15 cellular contexts compared by ENCODE assay signal in the genomic region with DNA sequence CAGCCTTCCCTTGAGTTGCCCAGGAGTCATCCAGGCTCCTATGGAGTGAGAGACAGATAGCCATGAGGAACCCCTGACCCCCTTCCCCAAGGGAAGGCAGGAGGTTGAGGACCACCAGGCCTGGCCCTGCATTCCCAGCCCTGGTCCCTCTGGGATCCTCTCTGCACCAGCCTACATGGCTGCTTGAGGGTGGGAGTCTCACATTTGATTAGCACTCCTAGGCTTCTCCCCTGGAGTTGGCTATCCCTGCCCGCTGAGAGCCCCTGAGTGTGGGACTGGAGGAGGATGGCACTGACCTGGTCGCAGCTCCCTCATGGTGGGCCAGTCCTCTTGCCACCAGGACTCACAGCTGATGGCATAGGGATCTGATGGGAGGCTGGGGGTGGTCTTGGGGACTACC. TPM values are rescaled to one million over a fixed set of nuclear protein-coding genes. Genes with fewer than 3 reads are reported as not detected.
DNase-seq lines count a peak whose midpoint lies in the region; ATAC-seq, FAIRE-seq and TF ChIP-seq lines count a peak whose summit lies in the region.
"Had no signal": no experiment of that assay in that cellular context is flagged by ENCODE, and none has a peak within 500 bp of the region (broad histone marks: within the 10 kb centered on the region; RNA-seq: fewer than 3 reads in every experiment).

No MANE protein-coding gene starts in this region.

- H4K8ac ChIP-seq in IMR-90 (ENCODE audit: low read depth in 2 of 2, low read length in 2 of 2) (no peak overlapping the region), H1 (ENCODE audit: extremely low read depth, insufficient read depth, low read length) (no peak overlapping the region; the same call in none of the 2 replicates)

- BruUV-seq in IMR-90 (replicated peaks; lab: Mats Ljungman, UMichigan) = no TSS peak

- H3K18ac ChIP-seq in IMR-90 (ENCODE audit: low read depth, low read length) (no peak overlapping the region), H1 (ENCODE audit: extremely low read depth, low read length) (no peak overlapping the region; the same call in 1 of the 2 replicates)

- CTCF ChIA-PET in IMR-90 (lab: Yijun Ruan, JAX) (interaction anchor here (1.8 kb wide), 1 partner anchor 283 kb away, joined by 17 read pairs; no protein-coding TSS in a partner anchor), H1 (lab: Charles Lee; ENCODE audit: partially characterized antibody) (interaction anchor here (1.0 to 5.7 kb wide), 26 partner anchors 10 to 384 kb away, joined by 3 to 53 read pairs (median 7); a partner anchor contains a TSS)

- no peak overlapping the region for H3K4me2 ChIP-seq in IMR-90 (ENCODE audit: low read depth, low read length)
- H3K4me2 ChIP-seq in H1 (ENCODE audit: insufficient read depth in 1 of 2, low read depth in 2 of 2, low read length in 2 of 2) = no peak overlapping the region
- H3K4me2 ChIP-seq: BLaER1 treated with 17β-estradiol and CSF1 and Interleukin-3, amounts not matched to agents 10 nM and 100 nM had no signal

- H3K23ac ChIP-seq in IMR-90 (ENCODE audit: low read depth, low read length) (no peak overlapping the region), H1 (ENCODE audit: insufficient read length) (no peak overlapping the region)

- H3K9ac ChIP-seq in IMR-90 (ENCODE audit: low read depth, low read length) (no peak overlapping the region), H1 (replicated peaks in 1 of 4; ENCODE audit: extremely low read depth in 1 of 4, low read depth in 3 of 4, low read length in 3 of 4) (no peak overlapping the region)

- H3K4me3 ChIP-seq in IMR-90 (ENCODE audit: insufficient read depth, low read depth, low read length) (no peak overlapping the region), H1 (ENCODE audit: extremely low read depth in 1 of 4, insufficient read depth in 2 of 4, low read depth in 3 of 4, low read length in 4 of 4) (no peak overlapping the region)
- H3K4me3 ChIP-seq: BLaER1 treated with 17β-estradiol and CSF1 and Interleukin-3, amounts not matched to agents 10 nM and 100 nM had no signal

- intact Hi-C loops in IMR-90 (cut with micrococcal nuclease) = loop anchor here (1.0 to 5.0 kb wide), 3 partner anchors 194 to 401 kb away; no protein-coding TSS in a partner anchor
- intact Hi-C loops in sciatic nerve (cut with DNase I) = no loop called here

- H2AFZ ChIP-seq in IMR-90 (replicated peaks; ENCODE audit: low read length, poor library complexity) (no peak overlapping the region), H1 (ENCODE audit: low read length) (no peak overlapping the region)

- ATAC-seq in IMR-90 (ENCODE audit: low read depth) = no peak
- ATAC-seq in sciatic nerve = no peak
- no peak for ATAC-seq in GM18517 (IDR thresholded peaks at IDR 0.05; ENCODE audit: unreplicated experiment)

- H3K4ac ChIP-seq in IMR-90 (ENCODE audit: low read depth, low read length) = no peak overlapping the region
- no peak overlapping the region for H3K4ac ChIP-seq in H1 (replicated peaks; ENCODE audit: insufficient read length, low read depth, low read length)

- H2AK5ac ChIP-seq in IMR-90 (ENCODE audit: low read depth, low read length) = no peak overlapping the region
- H2AK5ac ChIP-seq in H1 (ENCODE audit: low read depth, low read length) = 0 out of 2 replicates have a peak overlapping the region, but pooled peaks have one; percentile 61

- H3K27ac ChIP-seq in IMR-90 (ENCODE audit: insufficient read depth, low read length) (no peak overlapping the region), H1 (ENCODE audit: low read depth, low read length) (no peak overlapping the region)
- H3K27ac ChIP-seq: BLaER1 treated with 17β-estradiol and CSF1 and Interleukin-3, amounts not matched to agents 10 nM and 100 nM had no signal

- in situ Hi-C loops in GM13977 (cut with MboI; ENCODE audit: low pct_unique_long_range_greater_than_20kb, low sequenced_read_pairs, unreplicated experiment) (loop anchor here (10.0 kb wide), 1 partner anchor 401 kb away; no protein-coding TSS in a partner anchor), IMR-90 (cut with MboI; ENCODE audit: low sequenced_read_pairs) (loop anchor here (10.0 kb wide), 1 partner anchor 401 kb away; no protein-coding TSS in a partner anchor)

- no CpG with 5 or more reads among the region's 2 CpGs for WGBS in IMR-90 (ENCODE audit: extremely low coverage in 2 of 2, insufficient read length in 1 of 2), 2 experiments
- WGBS in H1 (ENCODE audit: extremely low coverage in 1 of 2, insufficient coverage in 1 of 2, insufficient read length in 1 of 2, insufficient replicate concordance in 2 of 2, low coverage in 1 of 2, low lambda C conversion rate in 2 of 2, missing lambda C conversion rate in 1 of 2), 2 experiments = 94% methylated on average over 2 of the region's 2 CpGs; no CpG with 5 or more reads in 1 of the 2 experiments

- TF ChIP-seq CTCF in GM13977 (IDR thresholded peaks at IDR 0.05; ENCODE audit: extremely low read depth, insufficient read depth, missing control alignments) (no peak), IMR-90 (conservative IDR thresholded peaks at IDR 0.05; ENCODE audit: low read depth, low read length) (no peak), H1 (IDR thresholded peaks at IDR 0.05; ENCODE audit: control extremely low read depth in 1 of 3, insufficient read depth in 1 of 3, low read depth in 1 of 3, low read length in 3 of 3) (no peak)

- H2BK12ac ChIP-seq in H1 (ENCODE audit: low read depth, low read length) = 0 out of 2 replicates have a peak overlapping the region, but pooled peaks have one; percentile 94

- no peak for FAIRE-seq in H1 (lab: Jason Lieb, UNC)

- H4K20me1 ChIP-seq in IMR-90 (ENCODE audit: insufficient read depth, low read length) (no peaks in the 10 kb centered on the region), H1 (replicated peaks in 1 of 2; ENCODE audit: control insufficient read depth in 1 of 2, insufficient read depth in 2 of 2, low read length in 2 of 2) (no peaks in the 10 kb centered on the region)

- no peaks in the 10 kb centered on the region; the same call in 1 of the 2 replicates for H3K23me2 ChIP-seq in H1 (ENCODE audit: low read depth, low read length)

- H2BK120ac ChIP-seq in IMR-90 (ENCODE audit: low read depth, low read length) (no peak overlapping the region), H1 (replicated peaks; ENCODE audit: low read depth, low read length) (no peak overlapping the region)

- no peaks in the 10 kb centered on the region for H3K79me2 ChIP-seq in H1 (ENCODE audit: control insufficient read depth in 1 of 2, insufficient read depth in 2 of 2, low read length in 2 of 2)

- POLR2A ChIA-PET in IMR-90 (lab: Charles Lee; ENCODE audit: unreplicated experiment) = interaction anchor here (0.6 kb wide), 1 partner anchor 118 kb away, joined by 3 read pairs; no protein-coding TSS in a partner anchor
- POLR2A ChIA-PET in H1 (lab: Charles Lee; ENCODE audit: partially characterized antibody) = interaction anchor here (0.8 to 1.8 kb wide), 4 partner anchors 45 to 296 kb away, joined by 3 to 4 read pairs (median 3); a partner anchor contains a TSS

- peaks cover 4% of the 10 kb centered on the region; the same call in 1 of the 2 replicates for H3K36me3 ChIP-seq in IMR-90 (ENCODE audit: control insufficient read depth, insufficient read depth, low read length)
- H3K36me3 ChIP-seq in H1 (ENCODE audit: control insufficient read depth in 2 of 4, insufficient read depth in 4 of 4, low read length in 3 of 4) = peaks cover 0 to 2% (median 0%) of the 10 kb centered on the region in 4 experiments; a peak in 2 of 8 replicates

- H3K9me3 ChIP-seq in IMR-90 (ENCODE audit: control insufficient read depth, insufficient read depth, low read length) (no peaks in the 10 kb centered on the region), H1 (ENCODE audit: insufficient read depth in 2 of 2, low read depth in 1 of 2, low read length in 1 of 2) (no peaks in the 10 kb centered on the region)
- H3K9me3 ChIP-seq: BLaER1 treated with 17β-estradiol and CSF1 and Interleukin-3, amounts not matched to agents 10 nM and 100 nM had no signal

- DNase-seq in GM13977 (ENCODE audit: low spot score) (peak; percentile 5), IMR-90 (no peak), H1 (ENCODE audit: low read depth in 1 of 2, low spot score in 2 of 2) (no peak), sciatic nerve (ENCODE audit: low spot score) (peak; percentile 49), DMS153 (lab: John Stamatoyannopoulos, UW) (no peak), EL (no peak)
- DNase-seq: ACHN, Calu3, NCI-H1105 treated with DMSO at 0.1 percent for 48 hours, NCI-H2029 treated with DMSO at 0.1 percent for 48 hours, NCI-H2171, NCI-H524 treated with DMSO at 0.1 percent for 48 hours, Right ventricle myocardium superior had no signal

- TF ChIP-seq EP300 in H1 (IDR thresholded peaks at IDR 0.05; ENCODE audit: borderline replicate concordance in 1 of 2, low read depth in 2 of 2, low read length in 2 of 2) = no peak

- H3K79me1 ChIP-seq in IMR-90 (ENCODE audit: low read depth in 1 of 2, low read length in 2 of 2) (no peaks in the 10 kb centered on the region), H1 (ENCODE audit: low read depth, low read length) (no peaks in the 10 kb centered on the region; the same call in 1 of the 2 replicates)

- H3K56ac ChIP-seq in IMR-90 (ENCODE audit: extremely low read depth, insufficient read depth, low read length) = no peak overlapping the region
- H3K56ac ChIP-seq in H1 (replicated peaks; ENCODE audit: insufficient read length, low read depth, low read length) = no peak overlapping the region

- no peak for TF ChIP-seq RAD21 in IMR-90 (IDR thresholded peaks at IDR 0.05; ENCODE audit: low read length)
- no peak for TF ChIP-seq RAD21 in H1 (IDR thresholded peaks at IDR 0.05 in 1 of 2, conservative IDR thresholded peaks at IDR 0.05 in 1 of 2; ENCODE audit: low read depth in 2 of 2, low read length in 2 of 2)

- H2BK15ac ChIP-seq in IMR-90 (ENCODE audit: low read depth, low read length) (no peak overlapping the region), H1 (ENCODE audit: low read length) (no peak overlapping the region; the same call in 1 of the 2 replicates)

- no peak overlapping the region for H4K5ac ChIP-seq in IMR-90 (ENCODE audit: low read depth, low read length)
- H4K5ac ChIP-seq in H1 (ENCODE audit: insufficient read length, low read depth, low read length) = no peak overlapping the region

- TF ChIP-seq POLR2A in IMR-90 (IDR thresholded peaks at IDR 0.05; ENCODE audit: low read depth, low read length) (no peak), H1 (IDR thresholded peaks at IDR 0.05; ENCODE audit: control extremely low read depth in 1 of 2, low read depth in 2 of 2, low read length in 2 of 2) (no peak)

- H2BK5ac ChIP-seq in IMR-90 (ENCODE audit: low read depth, low read length, poor library complexity, severe bottlenecking) (no peak overlapping the region), H1 (ENCODE audit: low read depth, low read length) (peak overlapping the region; percentile 66; the same call in 1 of the 2 replicates)

- no peaks in the 10 kb centered on the region for H3K9me1 ChIP-seq in IMR-90 (ENCODE audit: insufficient read depth, low read length)

- H2AK9ac ChIP-seq in IMR-90 (replicated peaks; ENCODE audit: low read depth, low read length, poor library complexity) = peak overlapping the region; percentile 9

- 0 out of 2 replicates have a peak, but pooled peaks cover 2% of the 10 kb centered on the region for H3K4me1 ChIP-seq in IMR-90 (ENCODE audit: control insufficient read depth, insufficient read depth, low read length)
- peaks cover 0 to 3% (median 1%) of the 10 kb centered on the region in 4 experiments; a peak in 5 of 7 replicates for H3K4me1 ChIP-seq in H1 (replicated peaks in 1 of 4; ENCODE audit: control insufficient read depth in 3 of 4, insufficient read depth in 4 of 4, low read length in 3 of 4)

- dilution Hi-C loops in IMR-90 (cut with HindIII; ENCODE audit: low sequenced_read_pairs, unreplicated experiment) = no loop called here

- H3K14ac ChIP-seq in IMR-90 (replicated peaks; ENCODE audit: low read depth, low read length) = no peak overlapping the region
- H3K14ac ChIP-seq in H1 (ENCODE audit: insufficient read length) = no peak overlapping the region

- no peak overlapping the region for H4K91ac ChIP-seq in IMR-90 (ENCODE audit: insufficient read depth, low read depth, low read length)
- H4K91ac ChIP-seq in H1 (replicated peaks; ENCODE audit: insufficient read length, low read length) = no peak overlapping the region

- H3K27me3 ChIP-seq in IMR-90 (ENCODE audit: control insufficient read depth, insufficient read depth, low read length) (no peaks in the 10 kb centered on the region), H1 (replicated peaks in 1 of 4; ENCODE audit: control insufficient read depth in 3 of 4, extremely low read depth in 1 of 4, insufficient read depth in 3 of 4, low read length in 3 of 4) (no peaks in the 10 kb centered on the region)
- H3K27me3 ChIP-seq: BLaER1 treated with 17β-estradiol and CSF1 and Interleukin-3, amounts not matched to agents 10 nM and 100 nM had no signal

- H2BK20ac ChIP-seq in IMR-90 (ENCODE audit: low read depth, low read length) (no peak overlapping the region), H1 (ENCODE audit: low read length) (no peak overlapping the region)

RNA-seq across cellular contexts. Expression of a gene that starts 46.7 kb away (rescaled TPM):
- total RNA-seq in IMR-90 (2012; rRNA removed) (66.0 and 164 TPM in 2 replicates), sciatic nerve (60.0 TPM)
- polyA plus RNA-seq in IMR-90 (2012; rRNA removed) (40.2 and 44.6 TPM in 2 replicates), H1 (2011; rRNA removed) (7.1 and 9.1 TPM in 2 replicates)
- 4.3 and 7.1 TPM in 2 replicates for polyA plus RNA-seq in IMR-90 (2012; cell fraction: cytosol; rRNA removed)
- 4.4 and 10.6 TPM in 2 replicates for polyA plus RNA-seq in IMR-90 (2012; cell fraction: nucleus; rRNA removed; ENCODE audit: low replicate concordance)
- total RNA-seq in H1 (2021; fragmentation: NEBNext Ultra II Directional; extraction: Animal tissue kit (Norgen Biotek cat#: 25700)) = 36.3 and 37.5 TPM in 2 replicates
- polyA plus RNA-seq in H1 (2011; cell fraction: cytosol; rRNA removed) = 17.6 TPM
- 3.8 TPM for polyA plus RNA-seq in H1 (2011; cell fraction: nucleus; rRNA removed)
- polyA plus RNA-seq in H1 (2012, experiment 1 of 2) = 25.3 to 33.0 TPM (median 26.8 TPM) in 4 replicates
- 11.2 TPM for polyA plus RNA-seq in H1 (2012, experiment 2 of 2)
- polyA plus RNA-seq in H1 (2013, experiment 1 of 2) = 17.0 TPM
- polyA plus RNA-seq in H1 (2013, experiment 2 of 2) = 19.3 TPM
- 20.4 and 39.0 TPM in 2 replicates for polyA minus RNA-seq in H1 (2011; rRNA and poly(A)+ RNA removed)
- 10.9 TPM for polyA minus RNA-seq in H1 (2011; cell fraction: cytosol; rRNA and poly(A)+ RNA removed)
- 16.4 TPM for polyA minus RNA-seq in H1 (2011; cell fraction: nucleus; rRNA and poly(A)+ RNA removed)

Comparison
In these comparisons a context has a peak if more than half of its experiments do, and no peak if none do; other contexts are left out.
1. DNase-seq: peak in GM13977 (single experiment) and sciatic nerve (single experiment); none in IMR-90 (single experiment), H1 (0 of 2), DMS153 (single experiment) and EL (single experiment).